In the genomic region with DNA sequence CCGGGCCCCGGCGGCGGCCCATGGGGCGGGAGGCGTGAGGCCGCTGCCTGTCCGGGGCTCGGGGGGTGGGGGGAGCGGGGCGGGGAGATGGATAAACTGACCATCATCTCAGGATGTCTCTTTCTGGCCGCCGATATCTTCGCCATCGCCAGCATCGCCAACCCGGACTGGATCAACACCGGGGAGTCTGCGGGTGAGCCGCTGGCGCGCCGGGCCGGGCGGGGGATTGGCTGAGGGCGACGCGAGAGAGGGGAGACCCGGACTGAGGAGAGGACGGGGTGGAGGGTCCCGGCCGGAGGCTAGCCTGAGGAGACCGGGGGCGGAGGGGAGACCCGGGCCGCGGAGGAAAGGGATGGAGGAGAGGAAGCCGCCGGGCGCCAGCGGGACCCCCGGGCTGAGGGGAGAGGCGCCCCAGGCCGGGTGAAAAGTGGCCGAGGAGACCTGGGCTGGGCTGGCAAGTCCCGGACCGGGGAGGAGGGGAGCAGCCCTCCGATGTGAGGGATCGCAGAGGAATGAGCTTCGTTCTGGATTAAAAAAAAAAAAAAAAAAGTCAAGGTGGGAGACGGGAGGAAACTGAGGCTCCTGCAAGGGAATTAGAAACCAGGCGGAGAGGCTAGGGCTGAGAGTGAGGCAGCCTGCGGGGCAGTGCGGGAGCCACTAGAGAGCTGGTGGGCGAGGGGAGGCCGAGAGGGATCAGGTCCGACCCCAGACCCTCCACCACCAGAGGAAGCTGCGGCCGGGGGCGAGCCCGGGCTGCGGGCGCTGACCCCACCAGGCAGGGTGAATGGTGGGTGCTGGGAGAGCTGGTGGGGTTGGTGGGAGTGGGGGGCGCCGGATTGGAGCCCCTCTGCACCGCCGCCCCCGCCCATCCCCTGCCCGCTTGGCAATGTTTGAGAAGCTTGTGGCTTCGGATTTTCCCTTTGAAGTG, we compare ENCODE assay signal across 1 cellular context.
TF ChIP-seq lines count a peak whose summit lies in the region.

No MANE protein-coding gene starts in this region.

TF ChIP-seq in GM12878, 131 proteins besides CTCF, POLR2A, EP300 and RAD21:
- TF ChIP-seq IRF4 (IDR thresholded peaks at IDR 0.05; ENCODE audit: low read depth, low read length) = no peak
- TF ChIP-seq HDGF (IDR thresholded peaks at IDR 0.05) = 0 out of 2 replicates have a peak, but pooled peaks have one; percentile 51
- 0 out of 2 replicates have a peak, but pooled peaks have one; percentile 3 for TF ChIP-seq GATAD2B (conservative IDR thresholded peaks at IDR 0.05; ENCODE audit: low read depth)
TF ChIP-seq in GM12878: peak in this region for 2.
